Comparison of ENCODE assay signal across 18 cellular contexts in genomic region chr11:130874396-130874795, GRCh38. TPM values are rescaled to one million over a fixed set of nuclear protein-coding genes. Genes with fewer than 3 reads are reported as not detected.
DNase-seq lines count a peak whose midpoint lies in the region; ATAC-seq and TF ChIP-seq lines count a peak whose summit lies in the region.
"Had no signal": no experiment of that assay in that cellular context is flagged by ENCODE, and none has a peak within 500 bp of the region (broad histone marks: within the 10 kb centered on the region; RNA-seq: fewer than 3 reads in every experiment).

No MANE protein-coding gene starts in this region.

- no peaks in the 10 kb centered on the region for H3K9me2 ChIP-seq in PC-9 (ENCODE audit: insufficient read depth)

- ATAC-seq in naive thymus-derived CD8-positive, alpha-beta T cell = no peak
- ATAC-seq: left colon had no signal

- no peak overlapping the region for H3K4me3 ChIP-seq in PC-9
- H3K4me3 ChIP-seq: adrenal gland, esophagus muscularis mucosa, heart right ventricle had no signal

- no peaks in the 10 kb centered on the region for H3K4me1 ChIP-seq in PC-9 (replicated peaks; ENCODE audit: insufficient read depth)

- no peaks in the 10 kb centered on the region for H3K9me3 ChIP-seq in PC-9 (ENCODE audit: insufficient read depth, low read depth)
- H3K9me3 ChIP-seq: adrenal gland, esophagus muscularis mucosa, heart right ventricle had no signal

- H3K9me3 Mint-ChIP-seq in naive thymus-derived CD8-positive, alpha-beta T cell = no peaks in the 10 kb centered on the region
- H3K9me3 Mint-ChIP-seq: activated T-cell treated with anti-CD3 and anti-CD28 coated beads, Interleukin-2, amount 50 U/mL, for 24 hours; CD14-positive monocyte had no signal

- peaks cover 0 to 89% (median 13%) of the 10 kb centered on the region in 3 donors for H3K36me3 Mint-ChIP-seq in naive thymus-derived CD8-positive, alpha-beta T cell

- intact Hi-C loops in PC-9 (cut with micrococcal nuclease; ENCODE audit: unreplicated experiment) = no loop called here

- H3K27me3 ChIP-seq in PC-9 (ENCODE audit: insufficient read depth, low read depth) = no peaks in the 10 kb centered on the region
- H3K27me3 ChIP-seq: adrenal gland, esophagus muscularis mucosa, heart right ventricle had no signal

- no peaks in the 10 kb centered on the region for H4K20me1 ChIP-seq in PC-9 (ENCODE audit: insufficient read depth)

- peak overlapping the region; percentile 91 for H3K27ac ChIP-seq in angular gyrus (ENCODE audit: low read depth, low read length)
- peak overlapping the region; percentile 90 for H3K27ac ChIP-seq in substantia nigra (ENCODE audit: low read depth, low read length, poor library complexity, severe bottlenecking)
- no peak overlapping the region for H3K27ac ChIP-seq in PC-9
- H3K27ac ChIP-seq: adrenal gland, esophagus muscularis mucosa, KMS-11 had no signal

- POLR2A ChIA-PET in PC-9 (lab: Charles Lee; ENCODE audit: unreplicated experiment) = no interaction called here
- POLR2A ChIA-PET in naive thymus-derived CD8-positive, alpha-beta T cell (lab: Charles Lee) = no interaction called here

- peak overlapping the region in 1 of 10 donors; percentile 87 for H3K27ac Mint-ChIP-seq in naive thymus-derived CD8-positive, alpha-beta T cell
- H3K27ac Mint-ChIP-seq: activated T-cell treated with anti-CD3 and anti-CD28 coated beads, Interleukin-2, amount 50 U/mL, for 24 hours; CD14-positive monocyte had no signal

- no peaks in the 10 kb centered on the region for H3K36me3 ChIP-seq in PC-9 (ENCODE audit: low read depth)

- TF ChIP-seq CTCF in PC-9 (conservative IDR thresholded peaks at IDR 0.05) = no peak

- H2AFZ ChIP-seq in PC-9 = no peak overlapping the region

- no peaks in the 10 kb centered on the region for H3F3A ChIP-seq in PC-9 (ENCODE audit: insufficient read depth, low read depth)

- no peaks in the 10 kb centered on the region for H3K79me2 ChIP-seq in PC-9 (ENCODE audit: low read depth)

- no peak overlapping the region for H3K4me3 Mint-ChIP-seq in naive thymus-derived CD8-positive, alpha-beta T cell
- H3K4me3 Mint-ChIP-seq: activated T-cell treated with anti-CD3 and anti-CD28 coated beads, Interleukin-2, amount 50 U/mL, for 24 hours; CD14-positive monocyte had no signal

- no peak overlapping the region for H3K4me2 ChIP-seq in PC-9
- H3K4me2 ChIP-seq: KMS-11 had no signal

- no peaks in the 10 kb centered on the region for H3K27me3 Mint-ChIP-seq in naive thymus-derived CD8-positive, alpha-beta T cell
- H3K27me3 Mint-ChIP-seq: activated T-cell treated with anti-CD3 and anti-CD28 coated beads, Interleukin-2, amount 50 U/mL, for 24 hours had no signal

- DNase-seq in NCI-H226 = peak; percentile 61
- DNase-seq in inferior parietal cortex (ENCODE audit: extremely low spot score) = peak; percentile 25
- DNase-seq in substantia nigra (lab: John Stamatoyannopoulos, UW) = no peak
- no peak for DNase-seq in OCI-M2 (lab: John Stamatoyannopoulos, UW; ENCODE audit: unreplicated experiment)
- DNase-seq in PC-9 = no peak
- DNase-seq in naive thymus-derived CD8-positive, alpha-beta T cell = no peak
- DNase-seq: activated CD4-positive, alpha-beta T cell treated with anti-CD3 and anti-CD28 coated beads, Interleukin-2, amount 50 U/mL, for 4 hours; activated T-cell treated with anti-CD3 and anti-CD28 coated beads, Interleukin-2, amount 50 U/mL, for 24 hours; adrenal gland; DMS79; heart right ventricle; left colon; NCI-H1436; NCI-H446 treated with DMSO at 0.1 percent for 48 hours had no signal

- CTCF ChIA-PET in PC-9 (lab: Charles Lee) = interaction anchor here (0.5 kb wide), 1 partner anchor 429 kb away, joined by 3 read pairs; no protein-coding TSS in a partner anchor

- BruUV-seq in PC-9 (replicated peaks; lab: Mats Ljungman, UMichigan) = no TSS peak

- H3K4me1 Mint-ChIP-seq in naive thymus-derived CD8-positive, alpha-beta T cell = peaks cover 0 to 4% (median 0%) of the 10 kb centered on the region in 4 donors
- H3K4me1 Mint-ChIP-seq: CD14-positive monocyte had no signal

RNA-seq across cellular contexts. Expression of gene SNX19, which starts 41.9 kb away (rescaled TPM):
- 43.5 and 45.6 TPM in 2 replicates for total RNA-seq in PC-9 (2021)
- 10 to 100 TPM; 66.3 to 66.7 TPM for total RNA-seq in naive thymus-derived CD8-positive, alpha-beta T cell
- polyA plus RNA-seq in naive thymus-derived CD8-positive, alpha-beta T cell = 10 to 100 TPM; 12.9 to 34.1 (median 21.6) TPM

Comparison
In these comparisons a context has a peak if more than half of its experiments do, and no peak if none do; other contexts are left out.
1. DNase-seq: peak in NCI-H226 (single experiment) and inferior parietal cortex (single experiment); none in substantia nigra (0 of 49), OCI-M2 (single experiment), PC-9 (0 of 2) and naive thymus-derived CD8-positive, alpha-beta T cell (0 of 10).